Comparison of ENCODE assay signal across 13 cellular contexts in genomic region chr7:143265017-143265693, GRCh38. TPM values are rescaled to one million over a fixed set of nuclear protein-coding genes. Genes with fewer than 3 reads are reported as not detected.
DNase-seq lines count a peak whose midpoint lies in the region; ATAC-seq, FAIRE-seq and TF ChIP-seq lines count a peak whose summit lies in the region.
"Had no signal": no experiment of that assay in that cellular context is flagged by ENCODE, and none has a peak within 500 bp of the region (broad histone marks: within the 10 kb centered on the region; RNA-seq: fewer than 3 reads in every experiment).

No MANE protein-coding gene starts in this region.

- H3K27me3 ChIP-seq in HepG2 (ENCODE audit: control insufficient read depth in 1 of 2, insufficient read depth in 2 of 2, low read length in 2 of 2) (no peaks in the 10 kb centered on the region; a peak in 1 of 5 replicates), right lobe of liver (no peaks in the 10 kb centered on the region), tibial nerve (no peaks in the 10 kb centered on the region), vagina (no peaks in the 10 kb centered on the region)

- H3K36me3 ChIP-seq in HepG2 (replicated peaks in 1 of 2; ENCODE audit: control insufficient read depth in 1 of 2, insufficient read depth in 2 of 2, low read length in 2 of 2), result peaks cover 5 to 23% of the 10 kb centered on the region in 2 experiments; a peak in 4 of 5 replicates
- H3K36me3 ChIP-seq in right lobe of liver, result peaks cover 0 to 44% (median 9%) of the 10 kb centered on the region in 4 donors
- peaks cover 0 to 35% (median 0%) of the 10 kb centered on the region in 3 donors for H3K36me3 ChIP-seq in tibial nerve
- H3K36me3 ChIP-seq in vagina, result peaks cover 0 to 32% of the 10 kb centered on the region in 2 donors

- H3K79me2 ChIP-seq in HepG2 (ENCODE audit: insufficient read depth, low read length), result peaks cover 12% of the 10 kb centered on the region

- H3K27ac ChIP-seq in HepG2 (ENCODE audit: extremely low read length, insufficient read depth, low read length) (no peak overlapping the region), right lobe of liver (peak overlapping the region in 1 of 3 donors; percentile 88), tibial nerve (peak overlapping the region in 2 of 4 donors; percentile 94), vagina (no peak overlapping the region)
- H3K27ac ChIP-seq: HL-60 had no signal

- H3K27ac Mint-ChIP-seq in activated naive CD8-positive, alpha-beta T cell treated with anti-CD3 and anti-CD28 coated beads for 36 hours, result peak overlapping the region; percentile 99
- H3K27ac Mint-ChIP-seq in memory B cell, result peak overlapping the region; percentile 82

- H2AFZ ChIP-seq in HepG2 (ENCODE audit: low read length), result no peak overlapping the region

- 91% methylated on average over 7 of the region's 15 CpGs for WGBS in HepG2 (ENCODE audit: low lambda C conversion rate)
- 42% methylated on average over 7 of the region's 15 CpGs for WGBS in right lobe of liver (ENCODE audit: insufficient coverage, low coverage, low lambda C conversion rate, missing lambda C conversion rate)
- WGBS in tibial nerve, 2 donors, result 39 to 48% methylated on average over 15 of the region's 15 CpGs

- no peak for TF ChIP-seq CTCF in HepG2 (CRISPR knock-in tag; IDR thresholded peaks at IDR 0.05)
- no peak for TF ChIP-seq CTCF in right lobe of liver (IDR thresholded peaks at IDR 0.05)
- TF ChIP-seq CTCF in tibial nerve (IDR thresholded peaks at IDR 0.05), result no peak
- no peak for TF ChIP-seq CTCF in vagina (IDR thresholded peaks at IDR 0.05)

- no peaks in the 10 kb centered on the region for H3K9me3 ChIP-seq in HepG2 (ENCODE audit: low read length)
- H3K9me3 ChIP-seq in right lobe of liver, result no peaks in the 10 kb centered on the region
- H3K9me3 ChIP-seq in tibial nerve, result no peaks in the 10 kb centered on the region
- no peaks in the 10 kb centered on the region for H3K9me3 ChIP-seq in vagina

- in situ Hi-C loops in HepG2 (cut with HindIII; ENCODE audit: extremely low pct_ligation_motif_present, low pct_unique_long_range_greater_than_20kb), result no loop called here

- no peaks in the 10 kb centered on the region for H3K27me3 Mint-ChIP-seq in activated naive CD8-positive, alpha-beta T cell treated with anti-CD3 and anti-CD28 coated beads for 36 hours
- no peaks in the 10 kb centered on the region for H3K27me3 Mint-ChIP-seq in memory B cell

- intact Hi-C loops in HepG2 (cut with micrococcal nuclease; ENCODE audit: unreplicated experiment) (loop anchor here (2.0 kb wide), 1 partner anchor 14 kb away; no protein-coding TSS in a partner anchor), right lobe of liver (cut with DNase I) (no loop called here), vagina (cut with DNase I) (no loop called here)

- TF ChIP-seq POLR2A in HepG2 (IDR thresholded peaks at IDR 0.05; ENCODE audit: insufficient read depth in 1 of 2, low read depth in 2 of 2, low read length in 2 of 2) (no peak), right lobe of liver (IDR thresholded peaks at IDR 0.05) (no peak), tibial nerve (IDR thresholded peaks at IDR 0.05) (no peak), vagina (IDR thresholded peaks at IDR 0.05) (no peak)

- peaks cover 37% of the 10 kb centered on the region for H3K36me3 Mint-ChIP-seq in activated naive CD8-positive, alpha-beta T cell treated with anti-CD3 and anti-CD28 coated beads for 36 hours
- H3K36me3 Mint-ChIP-seq in memory B cell, result peaks cover 20% of the 10 kb centered on the region

- peak overlapping the region; percentile 93 for H3K4me3 Mint-ChIP-seq in activated naive CD8-positive, alpha-beta T cell treated with anti-CD3 and anti-CD28 coated beads for 36 hours
- H3K4me3 Mint-ChIP-seq in memory B cell, result peak overlapping the region; percentile 11

- H4K20me1 ChIP-seq in HepG2 (ENCODE audit: insufficient read depth, low read length), result no peaks in the 10 kb centered on the region

- ATAC-seq in HepG2 (no peak), right lobe of liver (no peak), memory B cell (ENCODE audit: low read depth) (no peak), HG03354 (IDR thresholded peaks at IDR 0.05; ENCODE audit: poor library complexity, severe bottlenecking, unreplicated experiment) (no peak)

- peaks cover 32% of the 10 kb centered on the region for H3K4me1 Mint-ChIP-seq in activated naive CD8-positive, alpha-beta T cell treated with anti-CD3 and anti-CD28 coated beads for 36 hours
- H3K4me1 Mint-ChIP-seq in memory B cell, result peaks cover 19% of the 10 kb centered on the region

- no peak overlapping the region for H3K9ac ChIP-seq in HepG2 (ENCODE audit: insufficient read depth, low read depth, low read length)

- no peak for FAIRE-seq in HepG2 (lab: Jason Lieb, UNC)

- TF ChIP-seq EP300 in HepG2 (IDR thresholded peaks at IDR 0.05; ENCODE audit: low read depth in 2 of 2, low read length in 2 of 2) (no peak), HepG2 (CRISPR knock-in tag; IDR thresholded peaks at IDR 0.05; ENCODE audit: borderline replicate concordance) (no peak), tibial nerve (IDR thresholded peaks at IDR 0.05) (no peak)

- H3K4me2 ChIP-seq in HepG2 (ENCODE audit: low read depth, low read length), result peak overlapping the region; percentile 77

- DNase-seq in HepG2 (ENCODE audit: low spot score) (no peak), right lobe of liver (no peak), memory B cell (ENCODE audit: low spot score in 2 of 2) (no peak), tibial nerve (ENCODE audit: low spot score in 2 of 2) (no peak), vagina (ENCODE audit: extremely low spot score in 2 of 2) (no peak), DMS153 treated with DMSO at 0.1 percent for 48 hours (lab: John Stamatoyannopoulos, UW; ENCODE audit: unreplicated experiment) (no peak)
- no peak for DNase-seq in activated naive CD8-positive, alpha-beta T cell treated with anti-CD3 and anti-CD28 coated beads for 36 hours
- DNase-seq: central memory CD4-positive, alpha-beta T cell; foreskin fibroblast; NCI-H1105 had no signal

- POLR2A ChIA-PET in HepG2 (lab: Yijun Ruan, JAX), result interaction anchor here (3.6 kb wide), 1 partner anchor 22 kb away, joined by 44 read pairs; the partner anchor contains the start of gene CASP2

- CTCF ChIA-PET in HepG2 (lab: Yijun Ruan, JAX; ENCODE audit: low intra/inter-chr PET ratio, low total read pairs), result no interaction called here

- H3K4me3 ChIP-seq in HepG2 (replicated peaks in 1 of 3; ENCODE audit: insufficient read depth in 1 of 3, low read depth in 2 of 3, low read length in 3 of 3), result no peak overlapping the region
- peak overlapping the region in 1 of 3 donors; percentile 81 for H3K4me3 ChIP-seq in right lobe of liver
- H3K4me3 ChIP-seq in tibial nerve, result peak overlapping the region in 3 of 4 donors; percentile 59 to 91 (median 90)
- peak overlapping the region in 1 of 2 donors; percentile 78 for H3K4me3 ChIP-seq in vagina

- H3K9me3 Mint-ChIP-seq in activated naive CD8-positive, alpha-beta T cell treated with anti-CD3 and anti-CD28 coated beads for 36 hours, result no peaks in the 10 kb centered on the region
- no peaks in the 10 kb centered on the region for H3K9me3 Mint-ChIP-seq in memory B cell

- no TSS peak for BruUV-seq in HepG2 (replicated peaks; lab: Mats Ljungman, UMichigan)

- TF ChIP-seq RAD21 in HepG2 (CRISPR knock-in tag; IDR thresholded peaks at IDR 0.05), result no peak

- peaks cover 27% of the 10 kb centered on the region for H3K4me1 ChIP-seq in HepG2 (ENCODE audit: insufficient read depth, low read length)
- H3K4me1 ChIP-seq in right lobe of liver, result peaks cover 0 to 54% (median 13%) of the 10 kb centered on the region in 4 donors
- peaks cover 0 to 39% (median 18%) of the 10 kb centered on the region in 4 donors for H3K4me1 ChIP-seq in tibial nerve
- peaks cover 22% of the 10 kb centered on the region for H3K4me1 ChIP-seq in vagina

RNA-seq across cellular contexts. Expression of gene GSTK1, which starts 1.9 kb away (rescaled TPM):
- 31.5 and 64.6 TPM in 2 replicates for total RNA-seq in HepG2 (2016; rRNA removed; fragmentation: Illumina TruSeq; extraction: Trizol)
- total RNA-seq in HepG2 (2016; cell fraction: cytosol; rRNA removed; fragmentation: Illumina TruSeq; extraction: Trizol; ENCODE audit: low read depth), result 20.3 and 21.6 TPM in 2 replicates
- 34.2 and 66.6 TPM in 2 replicates for total RNA-seq in HepG2 (2016; cell fraction: insoluble cytoplasmic fraction; rRNA removed; fragmentation: Illumina TruSeq; extraction: Trizol)
- total RNA-seq in HepG2 (2016; cell fraction: membrane; rRNA removed; fragmentation: Illumina TruSeq; extraction: Trizol), result 21.6 and 25.7 TPM in 2 replicates
- total RNA-seq in HepG2 (2016; cell fraction: nucleus; rRNA removed; fragmentation: Illumina TruSeq; extraction: Trizol), result 76.0 and 84.9 TPM in 2 replicates
- 92.1 and 96.2 TPM in 2 replicates for polyA plus RNA-seq in HepG2 (2011; rRNA removed)
- polyA plus RNA-seq in HepG2 (2011; cell fraction: cytosol; rRNA removed), result 77.4 and 78.9 TPM in 2 replicates
- 175 and 195 TPM in 2 replicates for polyA plus RNA-seq in HepG2 (2011; cell fraction: nucleus; rRNA removed)
- polyA plus RNA-seq in HepG2 (2012), result 62.6 and 63.0 TPM in 2 replicates
- polyA plus RNA-seq in HepG2 (2016; cell fraction: cytosol; fragmentation: Illumina TruSeq; extraction: Trizol; ENCODE audit: low read depth), result 23.7 and 26.3 TPM in 2 replicates
- polyA plus RNA-seq in HepG2 (2016; cell fraction: insoluble cytoplasmic fraction; fragmentation: Illumina TruSeq; extraction: Trizol; ENCODE audit: low read depth), result 46.1 and 48.6 TPM in 2 replicates
- 24.7 and 25.7 TPM in 2 replicates for polyA plus RNA-seq in HepG2 (2016; cell fraction: membrane; fragmentation: Illumina TruSeq; extraction: Trizol; ENCODE audit: low read depth)
- 199 and 221 TPM in 2 replicates for polyA plus RNA-seq in HepG2 (2016; cell fraction: nucleus; fragmentation: Illumina TruSeq; extraction: Trizol; ENCODE audit: insufficient read depth, low read depth)
- 43.6 and 115 TPM in 2 replicates for polyA minus RNA-seq in HepG2 (2011; rRNA and poly(A)+ RNA removed; ENCODE audit: low replicate concordance)
- 25.3 TPM in 2 replicates for polyA minus RNA-seq in HepG2 (2011; cell fraction: cytosol; rRNA and poly(A)+ RNA removed)
- polyA minus RNA-seq in HepG2 (2011; cell fraction: nucleus; rRNA and poly(A)+ RNA removed), result 32.3 and 47.2 TPM in 2 replicates
- total RNA-seq in right lobe of liver, result 100 to 1,000 TPM; 209 to 315 (median 257) TPM
- total RNA-seq in activated naive CD8-positive, alpha-beta T cell treated with anti-CD3 and anti-CD28 coated beads for 36 hours, result 100 to 1,000 TPM; 136 to 137 TPM
- total RNA-seq in tibial nerve, result 100 to 1,000 TPM; 149 to 202 (median 161) TPM
- total RNA-seq in vagina, result 127 TPM

RNA-seq across cellular contexts. Expression of gene TMEM139, which starts 19.6 kb away (rescaled TPM):
- total RNA-seq in HepG2 (2016; rRNA removed; fragmentation: Illumina TruSeq; extraction: Trizol) (7.8 and 7.9 TPM in 2 replicates), right lobe of liver (10 to 100 TPM in 5 of 6 experiments, 1 to 10 TPM in 1; 7.0 to 20.8 (median 14.8) TPM), tibial nerve (10 to 100 TPM in 1 of 4 donors, 1 to 10 TPM in 3; 2.1 to 12.0 (median 6.4) TPM), vagina (not detected)
- total RNA-seq in HepG2 (2016; cell fraction: cytosol; rRNA removed; fragmentation: Illumina TruSeq; extraction: Trizol; ENCODE audit: low read depth), result 3.6 and 5.1 TPM in 2 replicates
- 6.2 and 7.5 TPM in 2 replicates for total RNA-seq in HepG2 (2016; cell fraction: insoluble cytoplasmic fraction; rRNA removed; fragmentation: Illumina TruSeq; extraction: Trizol)
- total RNA-seq in HepG2 (2016; cell fraction: membrane; rRNA removed; fragmentation: Illumina TruSeq; extraction: Trizol), result 5.7 and 6.4 TPM in 2 replicates
- total RNA-seq in HepG2 (2016; cell fraction: nucleus; rRNA removed; fragmentation: Illumina TruSeq; extraction: Trizol), result 7.4 and 8.1 TPM in 2 replicates
- polyA plus RNA-seq in HepG2 (2011; rRNA removed), result 13.8 and 14.0 TPM in 2 replicates
- polyA plus RNA-seq in HepG2 (2011; cell fraction: cytosol; rRNA removed), result 15.4 and 16.1 TPM in 2 replicates
- 9.9 and 14.3 TPM in 2 replicates for polyA plus RNA-seq in HepG2 (2011; cell fraction: nucleus; rRNA removed)
- polyA plus RNA-seq in HepG2 (2012), result 4.0 and 13.4 TPM in 2 replicates
- 2.7 and 4.4 TPM in 2 replicates for polyA plus RNA-seq in HepG2 (2016; cell fraction: cytosol; fragmentation: Illumina TruSeq; extraction: Trizol; ENCODE audit: low read depth)
- 7.7 and 9.4 TPM in 2 replicates for polyA plus RNA-seq in HepG2 (2016; cell fraction: insoluble cytoplasmic fraction; fragmentation: Illumina TruSeq; extraction: Trizol; ENCODE audit: low read depth)
- 6.6 and 7.0 TPM in 2 replicates for polyA plus RNA-seq in HepG2 (2016; cell fraction: membrane; fragmentation: Illumina TruSeq; extraction: Trizol; ENCODE audit: low read depth)
- 8.5 and 10.4 TPM in 2 replicates for polyA plus RNA-seq in HepG2 (2016; cell fraction: nucleus; fragmentation: Illumina TruSeq; extraction: Trizol; ENCODE audit: insufficient read depth, low read depth)
- polyA minus RNA-seq in HepG2 (2011; rRNA and poly(A)+ RNA removed; ENCODE audit: low replicate concordance), result 7.2 and 31.8 TPM in 2 replicates
- 4.9 and 5.5 TPM in 2 replicates for polyA minus RNA-seq in HepG2 (2011; cell fraction: cytosol; rRNA and poly(A)+ RNA removed)
- polyA minus RNA-seq in HepG2 (2011; cell fraction: nucleus; rRNA and poly(A)+ RNA removed), result 6.5 and 9.0 TPM in 2 replicates
- 1 to 10 TPM; 2.3 to 2.7 TPM for total RNA-seq in activated naive CD8-positive, alpha-beta T cell treated with anti-CD3 and anti-CD28 coated beads for 36 hours

RNA-seq across cellular contexts. Expression of gene CASP2, which starts 23.0 kb away (rescaled TPM):
- total RNA-seq in HepG2 (2016; rRNA removed; fragmentation: Illumina TruSeq; extraction: Trizol) (13.7 and 21.2 TPM in 2 replicates), right lobe of liver (1 to 10 TPM; 5.3 to 8.7 (median 6.7) TPM), tibial nerve (10 to 100 TPM; 18.4 to 25.2 (median 21.3) TPM), vagina (24.8 TPM)
- 2.6 and 5.7 TPM in 2 replicates for total RNA-seq in HepG2 (2016; cell fraction: cytosol; rRNA removed; fragmentation: Illumina TruSeq; extraction: Trizol; ENCODE audit: low read depth)
- total RNA-seq in HepG2 (2016; cell fraction: insoluble cytoplasmic fraction; rRNA removed; fragmentation: Illumina TruSeq; extraction: Trizol), result 13.6 and 24.5 TPM in 2 replicates
- total RNA-seq in HepG2 (2016; cell fraction: membrane; rRNA removed; fragmentation: Illumina TruSeq; extraction: Trizol), result 6.8 and 7.8 TPM in 2 replicates
- 18.2 and 18.9 TPM in 2 replicates for total RNA-seq in HepG2 (2016; cell fraction: nucleus; rRNA removed; fragmentation: Illumina TruSeq; extraction: Trizol)
- polyA plus RNA-seq in HepG2 (2011; rRNA removed), result 9.0 and 10.2 TPM in 2 replicates
- 5.0 and 6.7 TPM in 2 replicates for polyA plus RNA-seq in HepG2 (2011; cell fraction: cytosol; rRNA removed)
- polyA plus RNA-seq in HepG2 (2011; cell fraction: nucleus; rRNA removed), result 17.0 and 18.3 TPM in 2 replicates
- 6.2 and 7.5 TPM in 2 replicates for polyA plus RNA-seq in HepG2 (2012)
- polyA plus RNA-seq in HepG2 (2016; cell fraction: cytosol; fragmentation: Illumina TruSeq; extraction: Trizol; ENCODE audit: low read depth), result 1.1 and 1.3 TPM in 2 replicates
- 15.7 and 18.6 TPM in 2 replicates for polyA plus RNA-seq in HepG2 (2016; cell fraction: insoluble cytoplasmic fraction; fragmentation: Illumina TruSeq; extraction: Trizol; ENCODE audit: low read depth)
- 4.5 and 4.8 TPM in 2 replicates for polyA plus RNA-seq in HepG2 (2016; cell fraction: membrane; fragmentation: Illumina TruSeq; extraction: Trizol; ENCODE audit: low read depth)
- 28.4 and 33.3 TPM in 2 replicates for polyA plus RNA-seq in HepG2 (2016; cell fraction: nucleus; fragmentation: Illumina TruSeq; extraction: Trizol; ENCODE audit: insufficient read depth, low read depth)
- 40.0 and 127 TPM in 2 replicates for polyA minus RNA-seq in HepG2 (2011; rRNA and poly(A)+ RNA removed; ENCODE audit: low replicate concordance)
- 9.3 and 18.6 TPM in 2 replicates for polyA minus RNA-seq in HepG2 (2011; cell fraction: cytosol; rRNA and poly(A)+ RNA removed)
- 23.6 and 23.9 TPM in 2 replicates for polyA minus RNA-seq in HepG2 (2011; cell fraction: nucleus; rRNA and poly(A)+ RNA removed)
- total RNA-seq in activated naive CD8-positive, alpha-beta T cell treated with anti-CD3 and anti-CD28 coated beads for 36 hours, result 10 to 100 TPM; 71.8 to 79.7 TPM

RNA-seq across cellular contexts. Expression of gene TAS2R40, which starts 43.3 kb away (rescaled TPM):
- total RNA-seq in HepG2 (2016; rRNA removed; fragmentation: Illumina TruSeq; extraction: Trizol) (not detected in 2 replicates), right lobe of liver (not detected), tibial nerve (not detected), vagina (not detected)
- not detected in 2 replicates for total RNA-seq in HepG2 (2016; cell fraction: cytosol; rRNA removed; fragmentation: Illumina TruSeq; extraction: Trizol; ENCODE audit: low read depth)
- total RNA-seq in HepG2 (2016; cell fraction: insoluble cytoplasmic fraction; rRNA removed; fragmentation: Illumina TruSeq; extraction: Trizol), result not detected in 2 replicates
- not detected in 2 replicates for total RNA-seq in HepG2 (2016; cell fraction: membrane; rRNA removed; fragmentation: Illumina TruSeq; extraction: Trizol)
- not detected in 2 replicates for total RNA-seq in HepG2 (2016; cell fraction: nucleus; rRNA removed; fragmentation: Illumina TruSeq; extraction: Trizol)
- polyA plus RNA-seq in HepG2 (2011; rRNA removed), result not detected in 2 replicates
- not detected in 2 replicates for polyA plus RNA-seq in HepG2 (2011; cell fraction: cytosol; rRNA removed)
- not detected in 2 replicates for polyA plus RNA-seq in HepG2 (2011; cell fraction: nucleus; rRNA removed)
- polyA plus RNA-seq in HepG2 (2012), result not detected in 2 replicates
- not detected in 2 replicates for polyA plus RNA-seq in HepG2 (2016; cell fraction: cytosol; fragmentation: Illumina TruSeq; extraction: Trizol; ENCODE audit: low read depth)
- not detected in 2 replicates for polyA plus RNA-seq in HepG2 (2016; cell fraction: insoluble cytoplasmic fraction; fragmentation: Illumina TruSeq; extraction: Trizol; ENCODE audit: low read depth)
- not detected in 2 replicates for polyA plus RNA-seq in HepG2 (2016; cell fraction: membrane; fragmentation: Illumina TruSeq; extraction: Trizol; ENCODE audit: low read depth)
- not detected in 2 replicates for polyA plus RNA-seq in HepG2 (2016; cell fraction: nucleus; fragmentation: Illumina TruSeq; extraction: Trizol; ENCODE audit: insufficient read depth, low read depth)
- not detected in 2 replicates for polyA minus RNA-seq in HepG2 (2011; rRNA and poly(A)+ RNA removed; ENCODE audit: low replicate concordance)
- polyA minus RNA-seq in HepG2 (2011; cell fraction: cytosol; rRNA and poly(A)+ RNA removed), result not detected in 2 replicates
- not detected in 2 replicates for polyA minus RNA-seq in HepG2 (2011; cell fraction: nucleus; rRNA and poly(A)+ RNA removed)
- not detected for total RNA-seq in activated naive CD8-positive, alpha-beta T cell treated with anti-CD3 and anti-CD28 coated beads for 36 hours
- polyA plus RNA-seq: BJ had no signal

RNA-seq across cellular contexts. Expression of gene CLCN1, which starts 50.8 kb away (rescaled TPM):
- total RNA-seq in HepG2 (2016; rRNA removed; fragmentation: Illumina TruSeq; extraction: Trizol) (not detected in 2 replicates), right lobe of liver (not detected), tibial nerve (not detected), vagina (not detected)
- not detected in 2 replicates for total RNA-seq in HepG2 (2016; cell fraction: cytosol; rRNA removed; fragmentation: Illumina TruSeq; extraction: Trizol; ENCODE audit: low read depth)
- not detected in 2 replicates for total RNA-seq in HepG2 (2016; cell fraction: insoluble cytoplasmic fraction; rRNA removed; fragmentation: Illumina TruSeq; extraction: Trizol)
- total RNA-seq in HepG2 (2016; cell fraction: membrane; rRNA removed; fragmentation: Illumina TruSeq; extraction: Trizol), result not detected in 2 replicates
- not detected in 2 replicates for total RNA-seq in HepG2 (2016; cell fraction: nucleus; rRNA removed; fragmentation: Illumina TruSeq; extraction: Trizol)
- polyA plus RNA-seq in HepG2 (2011; rRNA removed), result 0.01 TPM in 1 of 2 replicates, not detected in the other
- polyA plus RNA-seq in HepG2 (2011; cell fraction: cytosol; rRNA removed), result not detected in 2 replicates
- polyA plus RNA-seq in HepG2 (2011; cell fraction: nucleus; rRNA removed), result not detected in 2 replicates
- polyA plus RNA-seq in HepG2 (2012), result not detected in 2 replicates
- not detected in 2 replicates for polyA plus RNA-seq in HepG2 (2016; cell fraction: cytosol; fragmentation: Illumina TruSeq; extraction: Trizol; ENCODE audit: low read depth)
- polyA plus RNA-seq in HepG2 (2016; cell fraction: insoluble cytoplasmic fraction; fragmentation: Illumina TruSeq; extraction: Trizol; ENCODE audit: low read depth), result not detected in 2 replicates
- polyA plus RNA-seq in HepG2 (2016; cell fraction: membrane; fragmentation: Illumina TruSeq; extraction: Trizol; ENCODE audit: low read depth), result not detected in 2 replicates
- not detected in 2 replicates for polyA plus RNA-seq in HepG2 (2016; cell fraction: nucleus; fragmentation: Illumina TruSeq; extraction: Trizol; ENCODE audit: insufficient read depth, low read depth)
- 0.07 TPM in 1 of 2 replicates, not detected in the other for polyA minus RNA-seq in HepG2 (2011; rRNA and poly(A)+ RNA removed; ENCODE audit: low replicate concordance)
- polyA minus RNA-seq in HepG2 (2011; cell fraction: cytosol; rRNA and poly(A)+ RNA removed), result not detected in 2 replicates
- not detected in 2 replicates for polyA minus RNA-seq in HepG2 (2011; cell fraction: nucleus; rRNA and poly(A)+ RNA removed)
- total RNA-seq in activated naive CD8-positive, alpha-beta T cell treated with anti-CD3 and anti-CD28 coated beads for 36 hours, result under 1 TPM in 1 of 2 experiments, not detected in 1; 0.06 TPM
- polyA plus RNA-seq: BJ had no signal

Comparison
In these comparisons a context has a peak if more than half of its experiments do, and no peak if none do; other contexts are left out.
1. H3K4me3 ChIP-seq: peak in tibial nerve (3 of 4); none in HepG2 (0 of 3).